8 cellular contexts compared by ENCODE assay signal in the genomic region with DNA sequence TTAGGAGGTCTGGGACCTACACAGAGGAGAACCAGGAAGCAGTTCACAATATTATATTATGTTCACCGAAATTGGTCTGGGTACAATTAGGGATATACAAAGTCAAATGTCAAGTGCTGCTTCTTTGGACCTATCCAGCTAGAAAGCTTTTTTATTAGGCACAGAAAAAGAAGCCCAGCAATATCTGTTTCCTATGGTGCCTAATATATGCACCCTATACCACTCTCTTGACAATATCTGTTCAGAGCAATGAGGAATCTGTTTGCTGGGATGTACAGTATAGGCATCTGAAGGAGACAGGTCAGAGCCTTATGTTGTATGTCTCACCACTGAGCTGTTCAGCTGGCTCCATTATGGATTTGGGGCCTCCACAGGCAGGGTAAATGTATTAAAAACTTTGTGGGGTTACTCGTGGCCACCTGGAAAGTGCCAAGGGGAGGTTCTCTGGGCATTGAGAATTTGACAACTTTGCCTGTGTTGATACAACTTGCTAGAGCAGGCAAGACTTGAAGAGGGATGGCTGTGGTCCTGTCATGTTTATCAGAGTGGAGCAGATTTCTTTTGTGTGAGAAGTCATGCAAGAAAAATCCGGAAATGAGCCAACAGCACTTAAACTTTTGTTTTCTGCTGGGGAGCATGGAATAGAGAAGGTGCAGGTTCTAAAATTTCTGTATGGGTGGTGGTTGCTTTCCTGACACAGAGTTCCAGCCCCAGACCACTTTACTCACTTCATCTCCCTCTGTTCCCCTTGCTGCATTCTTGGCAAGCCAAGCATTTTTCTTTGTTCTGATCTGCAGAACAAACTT. TPM values are rescaled to one million over a fixed set of nuclear protein-coding genes. Genes with fewer than 3 reads are reported as not detected.
A peak's percentile ranks its signal among the peaks of the same experiment; 100 is the strongest.
DNase-seq lines count a peak whose midpoint lies in the region; ATAC-seq and TF ChIP-seq lines count a peak whose summit lies in the region.

No MANE protein-coding gene starts in this region.

- peak overlapping the region; percentile 13 to 84 for H3K27ac ChIP-seq in lung (ENCODE audit: low read depth in 1 of 2, low read length in 1 of 2)

- no peaks in the 10 kb centered on the region for H3K9me3 Mint-ChIP-seq in CD14-positive monocyte
- H3K9me3 Mint-ChIP-seq in activated naive CD8-positive, alpha-beta T cell treated with anti-CD3 and anti-CD28 coated beads, Interleukin-2, amount 10 ng/mL, durations not matched to agents 7 days and 5 days, result no peaks in the 10 kb centered on the region

- H3K27me3 ChIP-seq in lung (ENCODE audit: control insufficient read depth, insufficient read depth), result no peaks in the 10 kb centered on the region

- intact Hi-C loops in CD14-positive monocyte (cut with micrococcal nuclease), result no loop called here

- H3K4me1 Mint-ChIP-seq in CD14-positive monocyte, result peaks cover 68% of the 10 kb centered on the region
- H3K4me1 Mint-ChIP-seq in activated naive CD8-positive, alpha-beta T cell treated with anti-CD3 and anti-CD28 coated beads, Interleukin-2, amount 10 ng/mL, durations not matched to agents 7 days and 5 days, result peaks cover 73% of the 10 kb centered on the region

- TF ChIP-seq CTCF in CD14-positive monocyte (IDR thresholded peaks at IDR 0.05), result no peak
- TF ChIP-seq CTCF in lung (IDR thresholded peaks at IDR 0.05; ENCODE audit: control extremely low read depth, extremely low read depth), result no peak
- no peak for TF ChIP-seq CTCF in GM20000 (IDR thresholded peaks at IDR 0.05; ENCODE audit: extremely low read depth, missing control alignments)

- 29 to 33% methylated on average over 3 of the region's 3 CpGs for WGBS in lung, 2 donors

- DNase-seq in CD14-positive monocyte (ENCODE audit: low spot score) (no peak), lung (ENCODE audit: low spot score) (no peak), GM20000 (ENCODE audit: low spot score) (no peak), NCI-H1694 treated with DMSO at 0.1 percent for 48 hours (lab: John Stamatoyannopoulos, UW) (no peak)
- DNase-seq in activated naive CD8-positive, alpha-beta T cell treated with anti-CD3 and anti-CD28 coated beads, Interleukin-2, amount 10 ng/mL, durations not matched to agents 7 days and 5 days, result no peak
- no peak for DNase-seq in stimulated activated CD8-positive, alpha-beta memory T cell treated with anti-CD3 and anti-CD28 coated beads, Interleukin-4, amount 100 ng/mL, for 48 hours

- peak overlapping the region; percentile 58 to 89 for H3K4me3 Mint-ChIP-seq in CD14-positive monocyte
- peak overlapping the region; percentile 58 for H3K4me3 Mint-ChIP-seq in activated naive CD8-positive, alpha-beta T cell treated with anti-CD3 and anti-CD28 coated beads, Interleukin-2, amount 10 ng/mL, durations not matched to agents 7 days and 5 days

- H3K27ac Mint-ChIP-seq in CD14-positive monocyte, result peak overlapping the region; percentile 79 to 97 (median 94)
- H3K27ac Mint-ChIP-seq in activated naive CD8-positive, alpha-beta T cell treated with anti-CD3 and anti-CD28 coated beads, Interleukin-2, amount 10 ng/mL, durations not matched to agents 7 days and 5 days, result peak overlapping the region; percentile 76

- no peak overlapping the region for H3K4me3 ChIP-seq in lung

- POLR2A ChIA-PET in activated naive CD8-positive, alpha-beta T cell treated with anti-CD3 and anti-CD28 coated beads, Interleukin-2, amount 10 ng/mL, durations not matched to agents 7 days and 5 days (lab: Charles Lee), result interaction anchor here (0.9 to 1.2 kb wide), 3 partner anchors 10 to 40 kb away, joined by 3 to 5 read pairs (median 4); a partner anchor contains a TSS

- H3K4me1 ChIP-seq in lung (ENCODE audit: control insufficient read depth in 2 of 2, insufficient read depth in 2 of 2, low read length in 2 of 2), result peaks cover 15 to 42% of the 10 kb centered on the region in 2 donors

- ATAC-seq in HG02610 (IDR thresholded peaks at IDR 0.05; ENCODE audit: unreplicated experiment) (peak; percentile 38), lung (ENCODE audit: insufficient read depth, low FRiP score) (peak; percentile 48), GM18867 (IDR thresholded peaks at IDR 0.05; ENCODE audit: unreplicated experiment) (no peak)
- ATAC-seq in activated naive CD8-positive, alpha-beta T cell treated with anti-CD3 and anti-CD28 coated beads, Interleukin-2, amount 10 ng/mL, durations not matched to agents 7 days and 5 days (ENCODE audit: low read depth), result no peak

- H3K36me3 ChIP-seq in lung (ENCODE audit: control insufficient read depth in 2 of 2, insufficient read depth in 2 of 2, low read length in 2 of 2), result no peaks in the 10 kb centered on the region

- no peaks in the 10 kb centered on the region for H3K9me3 ChIP-seq in lung (ENCODE audit: control insufficient read depth in 2 of 2, insufficient read depth in 1 of 2, low read length in 1 of 2)

- H3K27me3 Mint-ChIP-seq in CD14-positive monocyte (ENCODE audit: low read depth in 3 of 3), result peaks cover 0 to 4% (median 3%) of the 10 kb centered on the region in 3 donors
- H3K27me3 Mint-ChIP-seq in activated naive CD8-positive, alpha-beta T cell treated with anti-CD3 and anti-CD28 coated beads, Interleukin-2, amount 10 ng/mL, durations not matched to agents 7 days and 5 days, result no peaks in the 10 kb centered on the region

- H3K36me3 Mint-ChIP-seq in CD14-positive monocyte, result peaks cover 2 to 11% of the 10 kb centered on the region in 2 donors
- H3K36me3 Mint-ChIP-seq in activated naive CD8-positive, alpha-beta T cell treated with anti-CD3 and anti-CD28 coated beads, Interleukin-2, amount 10 ng/mL, durations not matched to agents 7 days and 5 days, result peaks cover 18% of the 10 kb centered on the region

RNA-seq across cellular contexts. Expression of a gene that starts 10.1 kb away (rescaled TPM):
- polyA plus RNA-seq in CD14-positive monocyte (10 to 100 TPM; 14.0 to 21.0 TPM), lung (10 to 100 TPM; 12.1 to 32.6 TPM)
- total RNA-seq in activated naive CD8-positive, alpha-beta T cell treated with anti-CD3 and anti-CD28 coated beads, Interleukin-2, amount 10 ng/mL, durations not matched to agents 7 days and 5 days, result 100 to 1,000 TPM in 1 of 2 experiments, 10 to 100 TPM in 1; 98.8 to 101 TPM
- 10 to 100 TPM; 49.7 to 56.4 TPM for total RNA-seq in lung

RNA-seq across cellular contexts. Expression of a gene that starts 24.8 kb away (rescaled TPM):
- polyA plus RNA-seq in CD14-positive monocyte (100 to 1,000 TPM; 315 to 458 TPM), lung (100 to 1,000 TPM in 1 of 2 donors, 10 to 100 TPM in 1; 69.4 to 287 TPM)
- 100 to 1,000 TPM; 154 to 159 TPM for total RNA-seq in activated naive CD8-positive, alpha-beta T cell treated with anti-CD3 and anti-CD28 coated beads, Interleukin-2, amount 10 ng/mL, durations not matched to agents 7 days and 5 days
- total RNA-seq in lung, result 10 to 100 TPM; 15.4 to 95.8 TPM

RNA-seq across cellular contexts. Expression of a gene that starts 57.2 kb away (rescaled TPM):
- polyA plus RNA-seq in CD14-positive monocyte (1 to 10 TPM; 5.8 to 6.8 TPM), lung (10 to 100 TPM; 17.5 to 19.4 TPM)
- 10 to 100 TPM; 21.8 to 22.7 TPM for total RNA-seq in activated naive CD8-positive, alpha-beta T cell treated with anti-CD3 and anti-CD28 coated beads, Interleukin-2, amount 10 ng/mL, durations not matched to agents 7 days and 5 days
- 10 to 100 TPM; 22.4 to 23.6 TPM for total RNA-seq in lung

Comparison
In these comparisons a context has a peak if more than half of its experiments do, and no peak if none do; other contexts are left out.
1. ATAC-seq: peak in HG02610 (single experiment) and lung (single experiment); none in activated naive CD8-positive, alpha-beta T cell treated with anti-CD3 and anti-CD28 coated beads, Interleukin-2, amount 10 ng/mL, durations not matched to agents 7 days and 5 days (single experiment) and GM18867 (single experiment).